In the genomic region with DNA sequence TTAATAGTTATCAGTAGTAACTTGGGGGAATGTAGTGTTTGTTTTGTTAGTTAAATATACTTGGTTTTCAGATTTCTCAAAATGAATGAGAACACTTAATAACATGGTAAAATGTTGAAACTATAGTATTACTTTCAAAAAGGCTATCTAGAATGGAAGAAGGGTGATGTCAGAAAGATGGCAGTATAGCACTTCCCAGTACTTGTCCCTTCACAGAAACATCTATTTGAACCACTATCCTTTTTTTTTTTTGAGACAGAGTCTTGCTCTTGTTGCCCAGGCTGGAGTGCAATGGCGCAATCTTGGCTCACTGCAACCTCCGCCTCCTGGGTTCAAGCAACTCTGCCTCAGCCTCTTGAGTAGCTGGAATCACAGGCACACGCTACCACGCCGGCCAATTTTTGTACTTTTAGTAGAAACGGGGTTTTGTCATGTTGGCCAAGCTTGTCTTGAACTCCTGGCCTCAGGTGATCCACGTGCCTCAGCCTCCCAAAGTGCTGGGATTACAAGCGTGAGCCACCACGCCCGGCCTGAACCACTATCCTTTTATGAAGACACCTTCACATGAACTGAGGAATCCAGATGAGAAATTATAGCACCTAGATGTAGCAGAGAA, we compare ENCODE assay signal across 22 cellular contexts.
"Had no signal": no experiment of that assay in that cellular context is flagged by ENCODE, and none has a peak within 500 bp of the region (broad histone marks: within the 10 kb centered on the region; RNA-seq: fewer than 3 reads in every experiment).

No MANE protein-coding gene starts in this region.

- H3K4me1 ChIP-seq: parathyroid adenoma, uterus had no signal

- FAIRE-seq: endometrium had no signal

- H3K27me3 ChIP-seq: tibial artery, uterus had no signal

- ATAC-seq: activated T-cell treated with anti-CD3 and anti-CD28 coated beads, Interleukin-2, amount 50 U/mL, for 72 hours; right cardiac atrium; stimulated activated naive CD8-positive, alpha-beta T cell treated with anti-CD3 and anti-CD28 coated beads, Interleukin-15, Interleukin-2, amounts not matched to agents 100 U/mL and 50 U/mL, for 24 hours had no signal

- H3K27ac Mint-ChIP-seq: activated CD4-positive, alpha-beta memory T cell treated with anti-CD3 and anti-CD28 coated beads, Interleukin-2, amount 10 ng/mL, durations not matched to agents 7 days and 5 days; activated naive CD4-positive, alpha-beta T cell treated with anti-CD3 and anti-CD28 coated beads, Interleukin-2, amount 10 ng/mL, durations not matched to agents 7 days and 5 days; activated T-cell treated with anti-CD3 and anti-CD28 coated beads, Interleukin-2, amount 50 U/mL, for 72 hours; immature natural killer cell; nephron; T-helper 1 cell treated with Interleukin-12 subunit alpha and Interleukin-12 subunit beta and Interleukin-4 antibody, amounts not matched to agents 30 μg/mL and 1 μg/mL, for 36 hours had no signal

- H3K27ac ChIP-seq: left ventricle myocardium inferior, parathyroid adenoma, tibial artery, uterus had no signal

- DNase-seq: activated CD4-positive, alpha-beta memory T cell treated with anti-CD3 and anti-CD28 coated beads, Interleukin-2, amount 10 ng/mL, durations not matched to agents 7 days and 5 days; activated CD4-positive, alpha-beta T cell treated with anti-CD3 and anti-CD28 coated beads for 48 hours; activated effector memory CD4-positive, alpha-beta T cell treated with Interleukin-2 at 50 U/mL for 16 hours; activated naive CD4-positive, alpha-beta T cell treated with anti-CD3 and anti-CD28 coated beads, Interleukin-2, amount 10 ng/mL, durations not matched to agents 7 days and 5 days; activated T-cell treated with anti-CD3 and anti-CD28 coated beads, Interleukin-2, amount 50 U/mL, for 72 hours; effector CD4-positive, alpha-beta T cell; foreskin melanocyte; immature natural killer cell; left ventricle myocardium inferior; mesenchymal stem cell; nucleus accumbens; right cardiac atrium; stimulated activated CD4-positive, alpha-beta T cell treated with anti-CD3 and anti-CD28 coated beads, Interleukin-4, amount 100 ng/mL, for 4 hours; stimulated activated naive CD8-positive, alpha-beta T cell treated with anti-CD3 and anti-CD28 coated beads, Interleukin-15, Interleukin-2, amounts not matched to agents 100 U/mL and 50 U/mL, for 24 hours; substantia nigra; tibial artery; uterus had no signal

- H3K79me2 ChIP-seq: parathyroid adenoma had no signal

- H3K4me1 Mint-ChIP-seq: immature natural killer cell, nephron had no signal

- H2AFZ ChIP-seq: parathyroid adenoma had no signal

- H3K36me3 ChIP-seq: left ventricle myocardium inferior, tibial artery, uterus had no signal

- H3K4me3 ChIP-seq: left ventricle myocardium inferior, tibial artery, uterus had no signal

- H3K4me3 Mint-ChIP-seq: activated CD4-positive, alpha-beta memory T cell treated with anti-CD3 and anti-CD28 coated beads, Interleukin-2, amount 10 ng/mL, durations not matched to agents 7 days and 5 days; activated naive CD4-positive, alpha-beta T cell treated with anti-CD3 and anti-CD28 coated beads, Interleukin-2, amount 10 ng/mL, durations not matched to agents 7 days and 5 days; activated T-cell treated with anti-CD3 and anti-CD28 coated beads, Interleukin-2, amount 50 U/mL, for 72 hours; dendritic cell treated with granulocyte-macrophage colony-stimulating factor and Interleukin-4, amounts not matched to agents 40 ng/mL and 50 ng/mL, for 4 days; immature natural killer cell; nephron; T-helper 1 cell treated with Interleukin-12 subunit alpha and Interleukin-12 subunit beta and Interleukin-4 antibody, amounts not matched to agents 30 μg/mL and 1 μg/mL, for 36 hours had no signal

- H3K27me3 Mint-ChIP-seq: activated CD4-positive, alpha-beta memory T cell treated with anti-CD3 and anti-CD28 coated beads, Interleukin-2, amount 10 ng/mL, durations not matched to agents 7 days and 5 days; activated naive CD4-positive, alpha-beta T cell treated with anti-CD3 and anti-CD28 coated beads, Interleukin-2, amount 10 ng/mL, durations not matched to agents 7 days and 5 days; dendritic cell treated with granulocyte-macrophage colony-stimulating factor and Interleukin-4, amounts not matched to agents 40 ng/mL and 50 ng/mL, for 4 days had no signal

- H3K9ac ChIP-seq: parathyroid adenoma had no signal
